11 cellular contexts compared by ENCODE assay signal in the genomic region with DNA sequence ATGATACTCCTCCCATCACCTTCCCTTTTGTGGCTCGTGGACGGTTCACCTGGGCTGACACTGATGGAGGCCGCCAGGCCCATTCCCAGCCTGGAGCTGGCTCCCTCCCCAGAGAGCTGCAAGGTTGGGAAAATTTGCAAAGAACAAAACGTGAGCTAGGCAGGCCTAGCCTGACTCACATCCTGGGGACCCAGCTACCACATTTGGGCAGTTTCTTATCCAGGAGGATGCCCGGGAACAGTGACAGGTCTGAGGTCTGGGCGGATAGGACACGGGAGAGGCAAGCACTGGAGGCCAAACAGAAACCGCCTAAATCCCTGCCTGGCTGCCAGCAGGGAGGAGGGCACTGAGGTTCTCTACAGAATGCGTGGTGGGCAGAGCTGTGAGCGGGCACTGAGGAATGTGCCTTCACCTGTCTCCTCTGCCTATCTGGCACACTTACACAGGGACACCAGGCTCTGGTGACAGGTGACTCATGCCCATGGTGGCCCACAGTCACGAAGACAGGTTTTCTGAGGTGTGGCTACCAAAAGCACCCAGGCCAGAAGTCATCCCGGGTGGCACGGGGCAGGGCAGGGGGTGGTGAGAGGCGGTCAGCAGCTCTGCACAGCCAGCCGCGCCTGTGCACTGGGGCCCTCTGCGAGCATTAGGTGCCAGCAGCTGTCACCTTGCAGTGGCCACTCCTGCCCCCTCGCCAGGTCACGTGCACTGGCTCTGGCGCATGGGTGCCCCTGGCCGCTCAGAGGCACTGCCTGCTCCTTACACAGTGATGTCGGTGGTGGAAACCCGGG. TPM values are rescaled to one million over a fixed set of nuclear protein-coding genes. Genes with fewer than 3 reads are reported as not detected.
DNase-seq lines count a peak whose midpoint lies in the region; ATAC-seq and TF ChIP-seq lines count a peak whose summit lies in the region.
"Had no signal": no experiment of that assay in that cellular context is flagged by ENCODE, and none has a peak within 500 bp of the region (broad histone marks: within the 10 kb centered on the region; RNA-seq: fewer than 3 reads in every experiment).

No MANE protein-coding gene starts in this region.

- no peak for TF ChIP-seq CTCF in RWPE2 (IDR thresholded peaks at IDR 0.05; ENCODE audit: poor library complexity, severe bottlenecking)
- TF ChIP-seq CTCF in fibroblast of lung (conservative IDR thresholded peaks at IDR 0.05 in 1 of 2, IDR thresholded peaks at IDR 0.05 in 1 of 2; ENCODE audit: low read depth in 1 of 2, low read length in 2 of 2), result no peak

- H3K4me1 Mint-ChIP-seq in stimulated activated effector memory CD8-positive, alpha-beta T cell treated with anti-CD3 and anti-CD28 coated beads, Interleukin-12 subunit alpha, Interleukin-12 subunit beta, amount 100 ng/mL, for 72 hours, result peaks cover 84% of the 10 kb centered on the region

- ATAC-seq in RWPE2 (ENCODE audit: low read depth), result peak; percentile 17
- ATAC-seq in stimulated activated effector memory CD8-positive, alpha-beta T cell treated with anti-CD3 and anti-CD28 coated beads, Interleukin-12 subunit alpha, Interleukin-12 subunit beta, amount 100 ng/mL, for 72 hours, result no peak
- ATAC-seq in GM18867 (IDR thresholded peaks at IDR 0.05; ENCODE audit: unreplicated experiment), result no peak
- no peak for ATAC-seq in HG02623 (IDR thresholded peaks at IDR 0.05; ENCODE audit: unreplicated experiment)
- ATAC-seq: Right ventricle myocardium inferior had no signal

- H3K27me3 ChIP-seq in RWPE2 (ENCODE audit: insufficient read depth, poor library complexity, severe bottlenecking) (no peaks in the 10 kb centered on the region), fibroblast of lung (ENCODE audit: control insufficient read depth, insufficient read depth, low read length) (no peaks in the 10 kb centered on the region)

- H4K20me1 ChIP-seq in fibroblast of lung (ENCODE audit: control insufficient read depth, extremely low read depth, insufficient read depth, low read length), result no peaks in the 10 kb centered on the region

- H3K9me3 ChIP-seq in RWPE2 (ENCODE audit: severe bottlenecking), result no peaks in the 10 kb centered on the region
- no peaks in the 10 kb centered on the region for H3K9me3 ChIP-seq in fibroblast of lung (ENCODE audit: control insufficient read depth, insufficient read depth, low read depth, low read length)

- H3K36me3 Mint-ChIP-seq in stimulated activated effector memory CD8-positive, alpha-beta T cell treated with anti-CD3 and anti-CD28 coated beads, Interleukin-12 subunit alpha, Interleukin-12 subunit beta, amount 100 ng/mL, for 72 hours, result peaks cover 31% of the 10 kb centered on the region

- H3K4me1 ChIP-seq in RWPE2 (ENCODE audit: insufficient read depth, poor library complexity, severe bottlenecking), result peaks cover 63% of the 10 kb centered on the region
- peaks cover 48% of the 10 kb centered on the region for H3K4me1 ChIP-seq in fibroblast of lung (ENCODE audit: control insufficient read depth, extremely low read depth, insufficient read depth, low read length)

- H3K9ac ChIP-seq in fibroblast of lung (ENCODE audit: insufficient read depth, low read length), result no peak overlapping the region

- H3K4me3 Mint-ChIP-seq in stimulated activated effector memory CD8-positive, alpha-beta T cell treated with anti-CD3 and anti-CD28 coated beads, Interleukin-12 subunit alpha, Interleukin-12 subunit beta, amount 100 ng/mL, for 72 hours, result peak overlapping the region; percentile 86

- peak overlapping the region; percentile 74 for H3K27ac Mint-ChIP-seq in stimulated activated effector memory CD8-positive, alpha-beta T cell treated with anti-CD3 and anti-CD28 coated beads, Interleukin-12 subunit alpha, Interleukin-12 subunit beta, amount 100 ng/mL, for 72 hours

- H3K4me2 ChIP-seq in fibroblast of lung (ENCODE audit: extremely low read depth, insufficient read depth, low read length), result no peak overlapping the region

- no peak overlapping the region for H3K4me3 ChIP-seq in RWPE2 (ENCODE audit: severe bottlenecking)
- no peak overlapping the region for H3K4me3 ChIP-seq in fibroblast of lung (replicated peaks in 1 of 4; ENCODE audit: control extremely low read depth in 1 of 4, insufficient read depth in 1 of 4, low read depth in 3 of 4, low read length in 4 of 4)

- no peak overlapping the region for H2AFZ ChIP-seq in fibroblast of lung (ENCODE audit: low read length)

- H3K27ac ChIP-seq in RWPE2 (ENCODE audit: poor library complexity, severe bottlenecking) (peak overlapping the region; percentile 90), fibroblast of lung (ENCODE audit: insufficient read depth, low read length) (peak overlapping the region; percentile 43)
- H3K27ac ChIP-seq: 22Rv1 had no signal

- H3K79me2 ChIP-seq in fibroblast of lung (ENCODE audit: control insufficient read depth, insufficient read depth, low read length), result peaks cover 76% of the 10 kb centered on the region

- no peaks in the 10 kb centered on the region; the same call in 1 of the 2 replicates for H3K36me3 ChIP-seq in RWPE2 (ENCODE audit: low read depth)
- peaks cover 5% of the 10 kb centered on the region for H3K36me3 ChIP-seq in fibroblast of lung (ENCODE audit: control insufficient read depth, insufficient read depth, low read length)

- DNase-seq in DMS53 (lab: John Stamatoyannopoulos, UW) (peak; percentile 57), DMS53 treated with DMSO at 0.1 percent for 48 hours (lab: John Stamatoyannopoulos, UW; ENCODE audit: unreplicated experiment) (no peak), RWPE2 (ENCODE audit: low spot score) (peak; percentile 58), fibroblast of lung (ENCODE audit: low read depth in 2 of 2) (peak in 1 of 2 donors; percentile 40), superior temporal gyrus (ENCODE audit: extremely low spot score) (no peak)
- DNase-seq in stimulated activated effector memory CD8-positive, alpha-beta T cell treated with anti-CD3 and anti-CD28 coated beads, Interleukin-12 subunit alpha, Interleukin-12 subunit beta, amount 100 ng/mL, for 72 hours (ENCODE audit: low spot score in 2 of 2), result no peak
- DNase-seq: activated T-cell treated with anti-CD3 and anti-CD28 coated beads, Interleukin-2, amount 50 U/mL, for 1 hour had no signal

- no peaks in the 10 kb centered on the region for H3K9me3 Mint-ChIP-seq in stimulated activated effector memory CD8-positive, alpha-beta T cell treated with anti-CD3 and anti-CD28 coated beads, Interleukin-12 subunit alpha, Interleukin-12 subunit beta, amount 100 ng/mL, for 72 hours

RNA-seq across cellular contexts. Expression of a gene that starts 23.2 kb away (rescaled TPM):
- 20.3 and 23.9 TPM in 2 replicates for total RNA-seq in fibroblast of lung
- polyA plus RNA-seq in fibroblast of lung, result 44.9 and 58.7 TPM in 2 replicates
- 92.8 and 124 TPM in 2 replicates for polyA plus RNA-seq in fibroblast of lung (2012)
- 77.1 and 80.1 TPM in 2 replicates for polyA minus RNA-seq in fibroblast of lung (ENCODE audit: low replicate concordance)

RNA-seq across cellular contexts. Expression of a gene that starts 25.3 kb away (rescaled TPM):
- 3.9 and 5.9 TPM in 2 replicates for total RNA-seq in fibroblast of lung
- polyA plus RNA-seq in fibroblast of lung, result 5.9 and 15.4 TPM in 2 replicates
- 7.6 and 23.4 TPM in 2 replicates for polyA plus RNA-seq in fibroblast of lung (2012)
- polyA minus RNA-seq in fibroblast of lung (ENCODE audit: low replicate concordance), result 15.6 and 24.9 TPM in 2 replicates

RNA-seq across cellular contexts. Expression of a gene that starts 33.8 kb away (rescaled TPM):
- total RNA-seq in fibroblast of lung, result 6.4 and 7.1 TPM in 2 replicates
- 2.7 and 3.8 TPM in 2 replicates for polyA plus RNA-seq in fibroblast of lung
- polyA plus RNA-seq in fibroblast of lung (2012), result 10.1 and 17.1 TPM in 2 replicates
- 12.2 and 19.9 TPM in 2 replicates for polyA minus RNA-seq in fibroblast of lung (ENCODE audit: low replicate concordance)

RNA-seq across cellular contexts. Expression of a gene that starts 38.6 kb away (rescaled TPM):
- 4.4 and 4.8 TPM in 2 replicates for total RNA-seq in fibroblast of lung
- polyA plus RNA-seq in fibroblast of lung, result 1.7 and 2.2 TPM in 2 replicates
- polyA plus RNA-seq in fibroblast of lung (2012), result 2.1 and 3.3 TPM in 2 replicates
- polyA minus RNA-seq in fibroblast of lung (ENCODE audit: low replicate concordance), result 5.4 and 9.2 TPM in 2 replicates

Comparison
In these comparisons a context has a peak if more than half of its experiments do, and no peak if none do; other contexts are left out.
1. DNase-seq: peak in DMS53 (single experiment) and RWPE2 (single experiment); none in DMS53 treated with DMSO at 0.1 percent for 48 hours (single experiment), stimulated activated effector memory CD8-positive, alpha-beta T cell treated with anti-CD3 and anti-CD28 coated beads, Interleukin-12 subunit alpha, Interleukin-12 subunit beta, amount 100 ng/mL, for 72 hours (0 of 2) and superior temporal gyrus (single experiment).